Comparison of ENCODE assay signal across 32 cellular contexts in the genomic region with DNA sequence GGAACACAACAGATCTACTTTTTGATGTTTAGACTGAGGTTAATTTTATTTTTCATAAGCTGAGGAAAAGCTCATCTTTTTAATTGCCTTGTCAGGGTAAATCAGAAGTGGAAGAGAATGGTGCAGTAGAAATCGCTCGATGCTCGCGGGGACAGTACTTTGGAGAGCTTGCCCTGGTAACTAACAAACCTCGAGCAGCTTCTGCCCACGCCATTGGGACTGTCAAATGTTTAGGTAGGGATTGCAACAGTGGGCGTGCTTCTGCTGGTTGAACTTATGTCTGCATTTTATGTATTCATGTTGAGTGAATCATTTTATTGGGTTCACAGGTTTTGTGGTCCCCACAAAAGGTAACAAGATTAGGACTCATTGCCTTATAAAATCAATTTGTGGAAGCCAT.
"Had no signal": no experiment of that assay in that cellular context is flagged by ENCODE, and none has a peak within 500 bp of the region (broad histone marks: within the 10 kb centered on the region; RNA-seq: fewer than 3 reads in every experiment).

No MANE protein-coding gene starts in this region.

- H3K9ac ChIP-seq: parathyroid adenoma had no signal

- H3K4me1 ChIP-seq: parathyroid adenoma, psoas muscle, spleen, suprapubic skin, testis, tibial artery, transverse colon, upper lobe of right lung, uterus had no signal

- H3K27ac Mint-ChIP-seq: naive thymus-derived CD8-positive, alpha-beta T cell; natural killer cell treated with Interleukin-12 subunit alpha and Interleukin-12 subunit beta and Interleukin-15 and Interleukin-18, amount 100 ng/mL, for 72 hours; nephron progenitor cell; stimulated activated memory B cell treated with anti-CD40 and anti-IgM and Interleukin-4, amounts not matched to agents 10 μg/mL and 1 μg/mL and 100 μg/mL, for 72 hours; stimulated activated naive CD8-positive, alpha-beta T cell treated with anti-CD3 and anti-CD28 coated beads, Interleukin-15, amount 100 ng/mL, for 72 hours; type B pancreatic cell had no signal

- H3K27ac ChIP-seq: neutrophil, ovary, parathyroid adenoma, psoas muscle, skin epidermis, spleen, suprapubic skin, testis, tibial artery, transverse colon, upper lobe of right lung, uterus had no signal

- H3K27me3 ChIP-seq: neutrophil, ovary, spleen, suprapubic skin, testis, tibial artery, transverse colon, upper lobe of right lung, uterus had no signal

- H3K36me3 Mint-ChIP-seq: natural killer cell treated with Interleukin-12 subunit alpha and Interleukin-12 subunit beta and Interleukin-15 and Interleukin-18, amount 100 ng/mL, for 72 hours; stimulated activated memory B cell treated with anti-CD40 and anti-IgM and Interleukin-4, amounts not matched to agents 10 μg/mL and 1 μg/mL and 100 μg/mL, for 72 hours had no signal

- H3K4me3 Mint-ChIP-seq: naive thymus-derived CD8-positive, alpha-beta T cell; natural killer cell treated with Interleukin-12 subunit alpha and Interleukin-12 subunit beta and Interleukin-15 and Interleukin-18, amount 100 ng/mL, for 72 hours; nephron progenitor cell; neural crest cell; stimulated activated memory B cell treated with anti-CD40 and anti-IgM and Interleukin-4, amounts not matched to agents 10 μg/mL and 1 μg/mL and 100 μg/mL, for 72 hours; stimulated activated naive CD8-positive, alpha-beta T cell treated with anti-CD3 and anti-CD28 coated beads, Interleukin-15, amount 100 ng/mL, for 72 hours; type B pancreatic cell had no signal

- H3K36me3 ChIP-seq: neutrophil, ovary, spleen, suprapubic skin, tibial artery, transverse colon, upper lobe of right lung, uterus had no signal

- H3K9me3 Mint-ChIP-seq: naive thymus-derived CD8-positive, alpha-beta T cell; natural killer cell treated with Interleukin-12 subunit alpha and Interleukin-12 subunit beta and Interleukin-15 and Interleukin-18, amount 100 ng/mL, for 72 hours; nephron progenitor cell; neural crest cell; stimulated activated memory B cell treated with anti-CD40 and anti-IgM and Interleukin-4, amounts not matched to agents 10 μg/mL and 1 μg/mL and 100 μg/mL, for 72 hours; stimulated activated naive CD8-positive, alpha-beta T cell treated with anti-CD3 and anti-CD28 coated beads, Interleukin-15, amount 100 ng/mL, for 72 hours; type B pancreatic cell had no signal

- H3K4me1 Mint-ChIP-seq: naive thymus-derived CD8-positive, alpha-beta T cell; nephron progenitor cell; neural crest cell; stimulated activated memory B cell treated with anti-CD40 and anti-IgM and Interleukin-4, amounts not matched to agents 10 μg/mL and 1 μg/mL and 100 μg/mL, for 72 hours; stimulated activated naive CD8-positive, alpha-beta T cell treated with anti-CD3 and anti-CD28 coated beads, Interleukin-15, amount 100 ng/mL, for 72 hours had no signal

- H3K27me3 Mint-ChIP-seq: naive thymus-derived CD8-positive, alpha-beta T cell; progenitor cell of endocrine pancreas; stimulated activated memory B cell treated with anti-CD40 and anti-IgM and Interleukin-4, amounts not matched to agents 10 μg/mL and 1 μg/mL and 100 μg/mL, for 72 hours; stimulated activated naive CD8-positive, alpha-beta T cell treated with anti-CD3 and anti-CD28 coated beads, Interleukin-15, amount 100 ng/mL, for 72 hours; type B pancreatic cell had no signal

- ATAC-seq: naive thymus-derived CD8-positive, alpha-beta T cell; natural killer cell treated with Interleukin-12 subunit alpha and Interleukin-12 subunit beta and Interleukin-15 and Interleukin-18, amount 100 ng/mL, for 72 hours; psoas muscle; right cardiac atrium; sciatic nerve; stimulated activated memory B cell treated with anti-CD40 and anti-IgM and Interleukin-4, amounts not matched to agents 10 μg/mL and 1 μg/mL and 100 μg/mL, for 72 hours; stimulated activated naive CD8-positive, alpha-beta T cell treated with anti-CD3 and anti-CD28 coated beads, Interleukin-15, amount 100 ng/mL, for 72 hours; stimulated activated naive CD8-positive, alpha-beta T cell treated with anti-CD3 and anti-CD28 coated beads, Interleukin-15, Interleukin-2, amounts not matched to agents 100 U/mL and 50 U/mL, for 24 hours; upper lobe of right lung had no signal

- H3K4me2 ChIP-seq: smooth muscle cell had no signal

- H3K4me3 ChIP-seq: ovary, psoas muscle, skin epidermis, smooth muscle cell, spleen, suprapubic skin, testis, tibial artery, transverse colon, upper lobe of right lung, uterus had no signal

- DNase-seq: naive thymus-derived CD8-positive, alpha-beta T cell; nephron progenitor cell; nucleus accumbens; ovary; psoas muscle; right cardiac atrium; spleen; stimulated activated CD4-positive, alpha-beta T cell treated with anti-CD3 and anti-CD28 coated beads, Interleukin-12 subunit alpha, Interleukin-12 subunit beta, amount 100 ng/mL, for 4 hours; stimulated activated CD4-positive, alpha-beta T cell treated with anti-CD3 and anti-CD28 coated beads, Interleukin-1b, Interleukin-23, amount 100 ng/mL, for 48 hours; stimulated activated CD4-positive, alpha-beta T cell treated with anti-CD3 and anti-CD28 coated beads, Interleukin-4, amount 100 ng/mL, for 1 hour; stimulated activated CD4-positive, alpha-beta T cell treated with anti-CD3 and anti-CD28 coated beads, Interleukin-4, amount 100 ng/mL, for 4 hours; stimulated activated CD8-positive, alpha-beta memory T cell treated with anti-CD3 and anti-CD28 coated beads, Interleukin-4, amount 100 ng/mL, for 48 hours; stimulated activated naive CD4-positive, alpha-beta T cell; stimulated activated naive CD8-positive, alpha-beta T cell treated with anti-CD3 and anti-CD28 coated beads, Interleukin-15, amount 100 ng/mL, for 72 hours; stimulated activated naive CD8-positive, alpha-beta T cell treated with anti-CD3 and anti-CD28 coated beads, Interleukin-15, Interleukin-2, amounts not matched to agents 100 U/mL and 50 U/mL, for 24 hours; substantia nigra; testis; tibial artery; transverse colon; upper lobe of right lung; uterus had no signal

- H3K79me2 ChIP-seq: parathyroid adenoma had no signal

- H2AFZ ChIP-seq: parathyroid adenoma had no signal

- H3K9me3 ChIP-seq: neutrophil, ovary, psoas muscle, spleen, suprapubic skin, testis, tibial artery, transverse colon, upper lobe of right lung, uterus had no signal
